ENCODE assay signal across 8 cellular contexts in genomic region chr6:11317885-11318771, GRCh38.
DNase-seq lines count a peak whose midpoint lies in the region; ATAC-seq, FAIRE-seq and TF ChIP-seq lines count a peak whose summit lies in the region.

No MANE protein-coding gene starts in this region.

- FAIRE-seq in GM12891 (lab: Jason Lieb, UNC), result no peak

- H3K4me2 ChIP-seq in SK-N-SH, result peak overlapping the region; percentile 64; the same call in 1 of the 2 replicates

- H3K27ac ChIP-seq in SK-N-SH (ENCODE audit: low read depth in 2 of 2, low read length in 1 of 2) (peak overlapping the region; percentile 65 to 99), angular gyrus (ENCODE audit: low read depth, low read length) (peak overlapping the region; percentile 67)

- H3K4me1 ChIP-seq in SK-N-SH (ENCODE audit: control insufficient read depth in 1 of 2, insufficient read depth in 2 of 2, low read depth in 1 of 2, low read length in 1 of 2), result peaks cover 0 to 19% of the 10 kb centered on the region in 2 experiments; a peak in 3 of 4 replicates

- POLR2A ChIA-PET in SK-N-SH (lab: Yijun Ruan, JAX), result no interaction called here

- H3K9me2 ChIP-seq in SK-N-SH, result no peaks in the 10 kb centered on the region

- peak in 1 of 2 experiments; percentile 91; a peak in 2 of 4 replicates for TF ChIP-seq EP300 in SK-N-SH (IDR thresholded peaks at IDR 0.05; ENCODE audit: borderline replicate concordance in 1 of 2, low read depth in 1 of 2, low read length in 1 of 2)

- no peaks in the 10 kb centered on the region for H3K36me3 ChIP-seq in SK-N-SH (replicated peaks in 1 of 2; ENCODE audit: control insufficient read depth in 1 of 2, insufficient read depth in 2 of 2, low read length in 1 of 2)
- no peaks in the 10 kb centered on the region for H3K36me3 ChIP-seq in kidney epithelial cell (ENCODE audit: control insufficient read depth, insufficient read depth, low read length)

- ATAC-seq in HG03039 (IDR thresholded peaks at IDR 0.05; ENCODE audit: unreplicated experiment), result peak; percentile 68
- ATAC-seq in GM19455 (IDR thresholded peaks at IDR 0.05; ENCODE audit: unreplicated experiment), result no peak

- no peaks in the 10 kb centered on the region for H3K79me2 ChIP-seq in SK-N-SH (ENCODE audit: insufficient read depth)

- H3K9ac ChIP-seq in SK-N-SH, result peak overlapping the region; percentile 74

- WGBS in SK-N-SH (ENCODE audit: low lambda C conversion rate), result 38% methylated on average over 11 of the region's 11 CpGs

- H3K27me3 ChIP-seq in SK-N-SH (ENCODE audit: insufficient read depth) (no peaks in the 10 kb centered on the region), kidney epithelial cell (ENCODE audit: control insufficient read depth, insufficient read depth, low read length) (no peaks in the 10 kb centered on the region)

- peak overlapping the region; percentile 37; the same call in 1 of the 2 replicates for H2AFZ ChIP-seq in SK-N-SH (ENCODE audit: low read depth)

- TF ChIP-seq CTCF in SK-N-SH (IDR thresholded peaks at IDR 0.05) (no peak), kidney epithelial cell (IDR thresholded peaks at IDR 0.05; ENCODE audit: insufficient read depth, low read length, poor library complexity, severe bottlenecking) (no peak)

- H4K20me1 ChIP-seq in SK-N-SH (ENCODE audit: insufficient read depth), result no peaks in the 10 kb centered on the region

- H3F3A ChIP-seq in SK-N-SH (replicated peaks; ENCODE audit: insufficient read depth), result peaks cover 26% of the 10 kb centered on the region

- DNase-seq in GM12891 (ENCODE audit: insufficient read length, low spot score) (no peak), SK-N-SH (no peak), kidney epithelial cell (ENCODE audit: low read depth) (peak; percentile 100), NCI-H1417 treated with DMSO at 0.1 percent for 48 hours (lab: John Stamatoyannopoulos, UW) (no peak)
- DNase-seq in stimulated activated CD4-positive, alpha-beta T cell treated with anti-CD3 and anti-CD28 coated beads, Interleukin-15, amount 100 ng/mL, for 24 hours, result peak; percentile 77

- CTCF ChIA-PET in SK-N-SH (lab: Yijun Ruan, JAX), result interaction anchor here (0.9 to 1.2 kb wide), 2 partner anchors 8 to 14 kb away, joined by 3 to 4 read pairs; no protein-coding TSS in a partner anchor

- TF ChIP-seq RAD21 in SK-N-SH (IDR thresholded peaks at IDR 0.05; ENCODE audit: low read length), result no peak

- no peaks in the 10 kb centered on the region for H3K9me3 ChIP-seq in SK-N-SH

- 0 out of 2 replicates have a peak, but pooled peaks have one; percentile 27 for TF ChIP-seq POLR2A in GM12891 (IDR thresholded peaks at IDR 0.05; ENCODE audit: low read depth, low read length)

- H3K4me3 ChIP-seq in SK-N-SH (ENCODE audit: low read depth in 2 of 2, low read length in 1 of 2), result no peak overlapping the region
- H3K4me3 ChIP-seq in kidney epithelial cell (ENCODE audit: low read depth, low read length), result no peak overlapping the region

TF ChIP-seq in GM12891, 5 proteins besides CTCF, POLR2A, EP300 and RAD21:
- TF ChIP-seq PAX5 (IDR thresholded peaks at IDR 0.05; ENCODE audit: insufficient read depth, low read length, severe bottlenecking) (no peak), TAF1 (IDR thresholded peaks at IDR 0.05; ENCODE audit: low read depth, low read length) (no peak), SPI1 (IDR thresholded peaks at IDR 0.05; ENCODE audit: low read depth, low read length) (no peak), POLR2AphosphoS5 (IDR thresholded peaks at IDR 0.05; ENCODE audit: low read depth, low read length) (no peak), POU2F2 (IDR thresholded peaks at IDR 0.05; ENCODE audit: low read depth, low read length) (no peak)

TF ChIP-seq in SK-N-SH, 30 proteins besides CTCF, POLR2A, EP300 and RAD21 (continues in another document):
- peak; percentile 43 for TF ChIP-seq MAX (IDR thresholded peaks at IDR 0.05; ENCODE audit: low read depth)
- no peak for TF ChIP-seq ELF1 (IDR thresholded peaks at IDR 0.05)
- TF ChIP-seq USF2 (IDR thresholded peaks at IDR 0.05; ENCODE audit: borderline replicate concordance, low read depth, low read length), result no peak
- TF ChIP-seq SMC3 (IDR thresholded peaks at IDR 0.05; ENCODE audit: low read depth, low read length), result no peak
- TF ChIP-seq USF1 (IDR thresholded peaks at IDR 0.05; ENCODE audit: borderline replicate concordance, low read depth), result no peak
- TF ChIP-seq FOXM1 (IDR thresholded peaks at IDR 0.05; ENCODE audit: low read depth), result peak; percentile 93
- peak; percentile 84 for TF ChIP-seq PBX3 (IDR thresholded peaks at IDR 0.05)
- peak; percentile 92 for TF ChIP-seq TCF12 (IDR thresholded peaks at IDR 0.05)
- 0 out of 2 replicates have a peak, but pooled peaks have one; percentile 7 for TF ChIP-seq REST (IDR thresholded peaks at IDR 0.05; ENCODE audit: low read depth, low read length)
- peak; percentile 87 for TF ChIP-seq RXRA (IDR thresholded peaks at IDR 0.05; ENCODE audit: borderline replicate concordance, low read depth)
- peak; percentile 91 for TF ChIP-seq MEF2A (IDR thresholded peaks at IDR 0.05; ENCODE audit: borderline replicate concordance, low read depth)
- TF ChIP-seq RFX5 (IDR thresholded peaks at IDR 0.05; ENCODE audit: low read length), result no peak
- TF ChIP-seq MXI1 (IDR thresholded peaks at IDR 0.05; ENCODE audit: low read depth, low read length), result no peak
- no peak for TF ChIP-seq FOXJ3 (CRISPR knock-in tag; IDR thresholded peaks at IDR 0.05)
- peak; percentile 63; the same call in 1 of the 2 replicates for TF ChIP-seq POLR2AphosphoS5 (IDR thresholded peaks at IDR 0.05; ENCODE audit: low read depth, low read length)
- TF ChIP-seq GABPA (IDR thresholded peaks at IDR 0.05; ENCODE audit: low read depth), result no peak; the same call in 1 of the 2 replicates
- TF ChIP-seq EZH2phosphoT487 (IDR thresholded peaks at IDR 0.05; ENCODE audit: borderline replicate concordance, low read depth), result no peak
- peak; percentile 96 for TF ChIP-seq FOSL2 (IDR thresholded peaks at IDR 0.05; ENCODE audit: borderline replicate concordance, low read depth)
- peak; percentile 46; the same call in 1 of the 2 replicates for TF ChIP-seq SIN3A (IDR thresholded peaks at IDR 0.05; ENCODE audit: borderline replicate concordance, low read depth, low read length)
- TF ChIP-seq NFIC (IDR thresholded peaks at IDR 0.05; ENCODE audit: borderline replicate concordance), result peak; percentile 91

Comparison
In these comparisons a context has a peak if more than half of its experiments do, and no peak if none do; other contexts are left out.
1. DNase-seq: peak in kidney epithelial cell (single experiment) and stimulated activated CD4-positive, alpha-beta T cell treated with anti-CD3 and anti-CD28 coated beads, Interleukin-15, amount 100 ng/mL, for 24 hours (single experiment); none in GM12891 (single experiment), SK-N-SH (single experiment) and NCI-H1417 treated with DMSO at 0.1 percent for 48 hours (single experiment).